8 cellular contexts compared by ENCODE assay signal in the genomic region with DNA sequence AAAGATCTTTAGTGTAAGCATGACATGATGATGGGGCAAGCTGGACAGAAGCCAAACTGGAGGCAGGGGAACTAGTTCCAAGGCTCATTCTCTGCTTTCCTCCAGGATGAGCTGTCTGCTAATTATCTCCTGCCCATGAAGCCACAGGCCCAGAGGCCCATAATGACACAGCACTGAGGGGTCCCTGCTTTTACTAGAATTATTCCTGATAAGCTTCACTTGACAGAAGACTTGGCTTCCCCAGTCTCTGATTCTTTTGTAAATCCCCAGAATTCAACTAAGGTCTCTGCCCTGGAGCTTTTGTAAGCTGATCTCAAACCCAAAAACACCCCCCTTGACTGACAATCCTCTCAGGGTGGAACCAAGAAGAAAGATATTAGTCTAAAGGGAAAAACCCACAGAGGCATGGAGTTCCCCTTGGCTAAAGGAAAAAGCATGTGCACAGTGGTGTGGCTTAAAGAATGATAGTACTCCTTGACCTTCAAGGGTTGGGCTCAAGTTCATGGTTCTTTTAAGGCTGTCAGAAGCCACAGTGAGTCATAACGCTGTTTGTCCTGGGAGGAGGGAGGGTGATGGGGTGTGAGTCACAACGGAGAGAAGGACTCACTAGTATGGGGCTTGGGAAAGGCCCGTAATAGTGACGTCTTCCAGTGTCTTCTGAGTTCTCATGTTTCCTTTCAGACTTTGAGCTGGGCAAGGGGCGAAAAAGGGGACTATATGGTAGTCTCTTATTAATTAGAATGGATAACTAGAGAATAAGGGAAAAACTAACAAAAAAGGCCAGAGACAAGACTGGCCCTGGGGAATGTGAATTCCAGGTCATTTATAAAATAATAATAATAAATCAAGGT.
DNase-seq lines count a peak whose midpoint lies in the region; ATAC-seq and TF ChIP-seq lines count a peak whose summit lies in the region.

No MANE protein-coding gene starts in this region.

- H3F3A ChIP-seq in PC-3 (ENCODE audit: low read length, unreplicated experiment): no peaks in the 10 kb centered on the region

- ATAC-seq in GM18867 (IDR thresholded peaks at IDR 0.05; ENCODE audit: unreplicated experiment) (peak; percentile 95), HG02852 (IDR thresholded peaks at IDR 0.05; ENCODE audit: unreplicated experiment) (peak; percentile 98), PC-3 (peak; percentile 92)

- H3K27me3 ChIP-seq in PC-3 (ENCODE audit: low read length): no peaks in the 10 kb centered on the region
- no peaks in the 10 kb centered on the region for H3K27me3 ChIP-seq in mucosa of rectum (ENCODE audit: control insufficient read depth in 2 of 2, insufficient read depth in 2 of 2, low read length in 2 of 2)
- H3K27me3 ChIP-seq in tibial artery: no peaks in the 10 kb centered on the region

- H2AFZ ChIP-seq in PC-3 (ENCODE audit: low read length): no peak overlapping the region; the same call in 1 of the 2 replicates

- POLR2A ChIA-PET in PC-3 (lab: Charles Lee; ENCODE audit: unreplicated experiment): interaction anchor here (0.6 kb wide), 1 partner anchor 62 kb away, joined by 4 read pairs; no protein-coding TSS in a partner anchor

- H3K27ac ChIP-seq in PC-3 (ENCODE audit: low read length): peak overlapping the region; percentile 99
- H3K27ac ChIP-seq in mucosa of rectum (ENCODE audit: low read depth in 2 of 2, low read length in 2 of 2): peak overlapping the region; percentile 27 to 78
- peak overlapping the region; percentile 70 to 74 for H3K27ac ChIP-seq in tibial artery

- no peaks in the 10 kb centered on the region for H3K79me2 ChIP-seq in PC-3 (ENCODE audit: low read length)

- DNase-seq in PC-3 (peak; percentile 94), astrocyte of the hippocampus (ENCODE audit: low read depth, low spot score) (peak; percentile 93), tibial artery (peak; percentile 82 to 87), amygdala (lab: John Stamatoyannopoulos, UW) (no peak), NCI-H2107 (lab: John Stamatoyannopoulos, UW) (no peak)

- BruUV-seq in PC-3 (replicated peaks; lab: Mats Ljungman, UMichigan): TSS peak; percentile 63

- peak overlapping the region; percentile 56 for H3K4me2 ChIP-seq in PC-3 (ENCODE audit: low read length)

- H3K4me3 ChIP-seq in PC-3 (ENCODE audit: low read length): no peak overlapping the region
- H3K4me3 ChIP-seq in mucosa of rectum (ENCODE audit: low read length in 2 of 2): no peak overlapping the region
- no peak overlapping the region for H3K4me3 ChIP-seq in tibial artery

- no peaks in the 10 kb centered on the region for H4K20me1 ChIP-seq in PC-3 (ENCODE audit: low read length)

- H3K4me1 ChIP-seq in PC-3 (ENCODE audit: insufficient read depth, low read length): peaks cover 31% of the 10 kb centered on the region
- peaks cover 0 to 6% of the 10 kb centered on the region in 2 donors for H3K4me1 ChIP-seq in mucosa of rectum (ENCODE audit: control insufficient read depth in 2 of 2, insufficient read depth in 2 of 2, low read length in 2 of 2)
- peaks cover 0 to 29% (median 11%) of the 10 kb centered on the region in 4 donors for H3K4me1 ChIP-seq in tibial artery

- intact Hi-C loops in PC-3 (cut with micrococcal nuclease): loop anchor here (5.0 kb wide), 1 partner anchor 61 kb away; no protein-coding TSS in a partner anchor
- intact Hi-C loops in tibial artery (cut with DNase I; ENCODE audit: low total_unique reads): loop anchor here (10.0 kb wide), 1 partner anchor 148 kb away; the partner anchor contains the start of gene CPEB2

- no peaks in the 10 kb centered on the region for H3K36me3 ChIP-seq in PC-3 (ENCODE audit: low read depth, low read length)
- H3K36me3 ChIP-seq in mucosa of rectum (ENCODE audit: control insufficient read depth in 2 of 2, insufficient read depth in 2 of 2, low read length in 2 of 2): no peaks in the 10 kb centered on the region
- no peaks in the 10 kb centered on the region for H3K36me3 ChIP-seq in tibial artery

- no peaks in the 10 kb centered on the region for H3K9me2 ChIP-seq in PC-3 (replicated peaks; ENCODE audit: low read length)

- CTCF ChIA-PET in PC-3 (lab: Charles Lee): no interaction called here

- H3K9ac ChIP-seq in PC-3 (ENCODE audit: low read length) (peak overlapping the region; percentile 77), mucosa of rectum (ENCODE audit: low read depth in 1 of 2, low read length in 2 of 2) (peak overlapping the region in 1 of 2 donors; percentile 18)

- no peaks in the 10 kb centered on the region for H3K9me3 ChIP-seq in PC-3 (ENCODE audit: low read length)
- H3K9me3 ChIP-seq in mucosa of rectum (ENCODE audit: control insufficient read depth in 2 of 2, low read length in 2 of 2): no peaks in the 10 kb centered on the region
- H3K9me3 ChIP-seq in tibial artery: no peaks in the 10 kb centered on the region

- TF ChIP-seq CTCF in PC-3 (conservative IDR thresholded peaks at IDR 0.05; ENCODE audit: low read depth, low read length) (no peak), tibial artery (IDR thresholded peaks at IDR 0.05) (no peak)

Comparison
In these comparisons a context has a peak if more than half of its experiments do, and no peak if none do; other contexts are left out.
1. DNase-seq: peak in PC-3 (single experiment), astrocyte of the hippocampus (single experiment) and tibial artery (2 of 2); none in amygdala (0 of 56) and NCI-H2107 (single experiment).
2. Peak in every context shown above with its lines, with median percentiles within 50 percentile points of each other: ATAC-seq and H3K27ac ChIP-seq.